In genomic region chr6:43376551-43376981, GRCh38 we compare ENCODE assay signal across 12 cellular contexts. TPM values are rescaled to one million over a fixed set of nuclear protein-coding genes. Genes with fewer than 3 reads are reported as not detected.
DNase-seq lines count a peak whose midpoint lies in the region; ATAC-seq, FAIRE-seq and TF ChIP-seq lines count a peak whose summit lies in the region.
"Had no signal": no experiment of that assay in that cellular context is flagged by ENCODE, and none has a peak within 500 bp of the region (broad histone marks: within the 10 kb centered on the region; RNA-seq: fewer than 3 reads in every experiment).

No MANE protein-coding gene starts in this region.

- H3K9me3 Mint-ChIP-seq in activated naive CD4-positive, alpha-beta T cell treated with anti-CD3 and anti-CD28 coated beads for 36 hours = no peaks in the 10 kb centered on the region
- no peaks in the 10 kb centered on the region for H3K9me3 Mint-ChIP-seq in activated naive CD4-positive, alpha-beta T cell treated with anti-CD3 and anti-CD28 coated beads, Interleukin-2, amount 10 ng/mL, durations not matched to agents 7 days and 5 days
- no peaks in the 10 kb centered on the region for H3K9me3 Mint-ChIP-seq in activated naive CD8-positive, alpha-beta T cell treated with anti-CD3 and anti-CD28 coated beads, Interleukin-2, amount 50 U/mL, for 24 hours
- H3K9me3 Mint-ChIP-seq in stimulated activated naive B cell treated with anti-CD40 and anti-IgM and Interleukin-4, amounts not matched to agents 10 μg/mL and 1 μg/mL and 100 μg/mL, for 72 hours = no peaks in the 10 kb centered on the region

- H3K4me3 Mint-ChIP-seq in activated naive CD4-positive, alpha-beta T cell treated with anti-CD3 and anti-CD28 coated beads for 36 hours = no peak overlapping the region
- H3K4me3 Mint-ChIP-seq in activated naive CD4-positive, alpha-beta T cell treated with anti-CD3 and anti-CD28 coated beads, Interleukin-2, amount 10 ng/mL, durations not matched to agents 7 days and 5 days = no peak overlapping the region
- H3K4me3 Mint-ChIP-seq in activated naive CD8-positive, alpha-beta T cell treated with anti-CD3 and anti-CD28 coated beads, Interleukin-2, amount 50 U/mL, for 24 hours = no peak overlapping the region
- peak overlapping the region in 1 of 2 donors; percentile 4 for H3K4me3 Mint-ChIP-seq in stimulated activated naive B cell treated with anti-CD40 and anti-IgM and Interleukin-4, amounts not matched to agents 10 μg/mL and 1 μg/mL and 100 μg/mL, for 72 hours

- DNase-seq in activated naive CD4-positive, alpha-beta T cell treated with anti-CD3 and anti-CD28 coated beads for 36 hours = peak; percentile 81
- DNase-seq in activated naive CD4-positive, alpha-beta T cell treated with anti-CD3 and anti-CD28 coated beads, Interleukin-2, amount 10 ng/mL, durations not matched to agents 7 days and 5 days = no peak
- peak; percentile 34 for DNase-seq in activated naive CD8-positive, alpha-beta T cell treated with anti-CD3 and anti-CD28 coated beads, Interleukin-2, amount 50 U/mL, for 24 hours
- DNase-seq in stimulated activated naive B cell treated with anti-CD40 and anti-IgM and Interleukin-4, amounts not matched to agents 10 μg/mL and 1 μg/mL and 100 μg/mL, for 72 hours = peak; percentile 51
- DNase-seq in uterus = no peak
- no peak for DNase-seq in ACHN
- DNase-seq in kidney = no peak
- DNase-seq: activated gamma-delta T cell, NCI-H2029 treated with DMSO at 0.1 percent for 48 hours, nucleus accumbens had no signal

- intact Hi-C loops in activated naive CD4-positive, alpha-beta T cell treated with anti-CD3 and anti-CD28 coated beads for 36 hours (cut with micrococcal nuclease) = no loop called here
- intact Hi-C loops in uterus (cut with DNase I; ENCODE audit: low total_unique reads) (no loop called here), kidney (cut with DNase I) (no loop called here)

- in situ Hi-C loops in ACHN (cut with HindIII; ENCODE audit: low pct_ligation_motif_present, low pct_unique_long_range_greater_than_20kb, low sequenced_read_pairs) = no loop called here

- H3K4me1 Mint-ChIP-seq in activated naive CD4-positive, alpha-beta T cell treated with anti-CD3 and anti-CD28 coated beads for 36 hours (ENCODE audit: low read depth) = peaks cover 15% of the 10 kb centered on the region
- H3K4me1 Mint-ChIP-seq in activated naive CD4-positive, alpha-beta T cell treated with anti-CD3 and anti-CD28 coated beads, Interleukin-2, amount 10 ng/mL, durations not matched to agents 7 days and 5 days = peaks cover 17% of the 10 kb centered on the region
- peaks cover 26% of the 10 kb centered on the region for H3K4me1 Mint-ChIP-seq in activated naive CD8-positive, alpha-beta T cell treated with anti-CD3 and anti-CD28 coated beads, Interleukin-2, amount 50 U/mL, for 24 hours
- peaks cover 52 to 87% of the 10 kb centered on the region in 2 donors for H3K4me1 Mint-ChIP-seq in stimulated activated naive B cell treated with anti-CD40 and anti-IgM and Interleukin-4, amounts not matched to agents 10 μg/mL and 1 μg/mL and 100 μg/mL, for 72 hours

- H3K27me3 ChIP-seq in uterus = no peaks in the 10 kb centered on the region

- CTCF ChIA-PET in activated naive CD4-positive, alpha-beta T cell treated with anti-CD3 and anti-CD28 coated beads for 36 hours (lab: Charles Lee) = interaction anchor here (1.5 kb wide), 1 partner anchor 8 kb away, joined by 7 read pairs; no protein-coding TSS in a partner anchor
- CTCF ChIA-PET in activated naive CD4-positive, alpha-beta T cell treated with anti-CD3 and anti-CD28 coated beads, Interleukin-2, amount 10 ng/mL, durations not matched to agents 7 days and 5 days (lab: Charles Lee) = no interaction called here

- no peak overlapping the region for H3K27ac ChIP-seq in uterus
- H3K27ac ChIP-seq in kidney (ENCODE audit: low read depth in 2 of 2, low read length in 2 of 2) = no peak overlapping the region

- H3K4me3 ChIP-seq in uterus = no peak overlapping the region
- no peak overlapping the region for H3K4me3 ChIP-seq in kidney (ENCODE audit: low read length in 2 of 2)

- ATAC-seq in HG02852 (IDR thresholded peaks at IDR 0.05; ENCODE audit: unreplicated experiment) = peak; percentile 65
- peak; percentile 93 for ATAC-seq in activated naive CD8-positive, alpha-beta T cell treated with anti-CD3 and anti-CD28 coated beads, Interleukin-2, amount 50 U/mL, for 24 hours
- ATAC-seq in stimulated activated naive B cell treated with anti-CD40 and anti-IgM and Interleukin-4, amounts not matched to agents 10 μg/mL and 1 μg/mL and 100 μg/mL, for 72 hours (replicated peaks) = peak; percentile 83 to 89
- ATAC-seq: HCT116 had no signal

- peaks cover under 1% of the 10 kb centered on the region for H3K27me3 Mint-ChIP-seq in activated naive CD4-positive, alpha-beta T cell treated with anti-CD3 and anti-CD28 coated beads for 36 hours (ENCODE audit: low read depth)
- H3K27me3 Mint-ChIP-seq in activated naive CD4-positive, alpha-beta T cell treated with anti-CD3 and anti-CD28 coated beads, Interleukin-2, amount 10 ng/mL, durations not matched to agents 7 days and 5 days = peaks cover 55% of the 10 kb centered on the region
- H3K27me3 Mint-ChIP-seq in activated naive CD8-positive, alpha-beta T cell treated with anti-CD3 and anti-CD28 coated beads, Interleukin-2, amount 50 U/mL, for 24 hours = no peaks in the 10 kb centered on the region
- no peaks in the 10 kb centered on the region for H3K27me3 Mint-ChIP-seq in stimulated activated naive B cell treated with anti-CD40 and anti-IgM and Interleukin-4, amounts not matched to agents 10 μg/mL and 1 μg/mL and 100 μg/mL, for 72 hours

- TF ChIP-seq POLR2A in uterus (IDR thresholded peaks at IDR 0.05) = no peak

- no peak for FAIRE-seq in kidney (lab: Jason Lieb, UNC)

- H3K9me3 ChIP-seq in uterus (no peaks in the 10 kb centered on the region), kidney (ENCODE audit: control insufficient read depth in 1 of 2, low read length in 2 of 2) (no peaks in the 10 kb centered on the region)

- no peaks in the 10 kb centered on the region for H3K4me1 ChIP-seq in uterus
- peaks cover 2 to 5% of the 10 kb centered on the region in 2 donors for H3K4me1 ChIP-seq in kidney (ENCODE audit: control insufficient read depth in 1 of 2, insufficient read depth in 1 of 2, low read depth in 1 of 2, low read length in 2 of 2)

- H3K9ac ChIP-seq in kidney (ENCODE audit: low read length in 2 of 2) = no peak overlapping the region

- H3K27ac Mint-ChIP-seq in activated naive CD4-positive, alpha-beta T cell treated with anti-CD3 and anti-CD28 coated beads for 36 hours = no peak overlapping the region
- H3K27ac Mint-ChIP-seq in activated naive CD4-positive, alpha-beta T cell treated with anti-CD3 and anti-CD28 coated beads, Interleukin-2, amount 10 ng/mL, durations not matched to agents 7 days and 5 days = no peak overlapping the region
- peak overlapping the region; percentile 33 for H3K27ac Mint-ChIP-seq in activated naive CD8-positive, alpha-beta T cell treated with anti-CD3 and anti-CD28 coated beads, Interleukin-2, amount 50 U/mL, for 24 hours
- peak overlapping the region; percentile 90 for H3K27ac Mint-ChIP-seq in stimulated activated naive B cell treated with anti-CD40 and anti-IgM and Interleukin-4, amounts not matched to agents 10 μg/mL and 1 μg/mL and 100 μg/mL, for 72 hours

- H3K36me3 ChIP-seq in uterus (no peaks in the 10 kb centered on the region), kidney (ENCODE audit: control insufficient read depth in 1 of 2, insufficient read depth in 2 of 2, low read length in 2 of 2) (no peaks in the 10 kb centered on the region)

- no peaks in the 10 kb centered on the region for H3K36me3 Mint-ChIP-seq in activated naive CD4-positive, alpha-beta T cell treated with anti-CD3 and anti-CD28 coated beads for 36 hours (ENCODE audit: low read depth)
- peaks cover 9% of the 10 kb centered on the region for H3K36me3 Mint-ChIP-seq in activated naive CD4-positive, alpha-beta T cell treated with anti-CD3 and anti-CD28 coated beads, Interleukin-2, amount 10 ng/mL, durations not matched to agents 7 days and 5 days
- H3K36me3 Mint-ChIP-seq in activated naive CD8-positive, alpha-beta T cell treated with anti-CD3 and anti-CD28 coated beads, Interleukin-2, amount 50 U/mL, for 24 hours (ENCODE audit: low read depth) = no peaks in the 10 kb centered on the region
- no peaks in the 10 kb centered on the region for H3K36me3 Mint-ChIP-seq in stimulated activated naive B cell treated with anti-CD40 and anti-IgM and Interleukin-4, amounts not matched to agents 10 μg/mL and 1 μg/mL and 100 μg/mL, for 72 hours

- no peak for TF ChIP-seq CTCF in uterus (IDR thresholded peaks at IDR 0.05)
- TF ChIP-seq CTCF in kidney (IDR thresholded peaks at IDR 0.05; ENCODE audit: borderline replicate concordance, extremely low read depth, insufficient read depth) = no peak

RNA-seq across cellular contexts. Expression of gene ZNF318, which starts 7.1 kb away (rescaled TPM):
- 1 to 10 TPM; 9.3 to 9.9 TPM for total RNA-seq in activated naive CD4-positive, alpha-beta T cell treated with anti-CD3 and anti-CD28 coated beads for 36 hours
- 10 to 100 TPM in 3 of 4 donors, 1 to 10 TPM in 1; 3.8 to 38.0 (median 24.0) TPM for total RNA-seq in uterus
- 13.9 TPM for total RNA-seq in kidney
- polyA plus RNA-seq in kidney (ENCODE audit: insufficient read depth, low read depth, low replicate concordance) = 5.5 TPM

RNA-seq across cellular contexts. Expression of gene ABCC10, which starts 50.8 kb away (rescaled TPM):
- total RNA-seq in activated naive CD4-positive, alpha-beta T cell treated with anti-CD3 and anti-CD28 coated beads for 36 hours = 10 to 100 TPM; 22.7 to 26.6 TPM
- total RNA-seq in uterus (10 to 100 TPM in 2 of 4 donors, 1 to 10 TPM in 1, under 1 TPM in 1; 0.59 to 35.5 (median 10.7) TPM), kidney (30.2 TPM)
- 12.0 TPM for polyA plus RNA-seq in kidney (ENCODE audit: insufficient read depth, low read depth, low replicate concordance)

Comparison
In these comparisons a context has a peak if more than half of its experiments do, and no peak if none do; other contexts are left out.
1. DNase-seq: peak in activated naive CD4-positive, alpha-beta T cell treated with anti-CD3 and anti-CD28 coated beads for 36 hours (single experiment), activated naive CD8-positive, alpha-beta T cell treated with anti-CD3 and anti-CD28 coated beads, Interleukin-2, amount 50 U/mL, for 24 hours (single experiment) and stimulated activated naive B cell treated with anti-CD40 and anti-IgM and Interleukin-4, amounts not matched to agents 10 μg/mL and 1 μg/mL and 100 μg/mL, for 72 hours (single experiment); none in activated naive CD4-positive, alpha-beta T cell treated with anti-CD3 and anti-CD28 coated beads, Interleukin-2, amount 10 ng/mL, durations not matched to agents 7 days and 5 days (single experiment), uterus (0 of 2), ACHN (single experiment) and kidney (single experiment).
2. H3K27ac Mint-ChIP-seq: peak in activated naive CD8-positive, alpha-beta T cell treated with anti-CD3 and anti-CD28 coated beads, Interleukin-2, amount 50 U/mL, for 24 hours (single experiment) and stimulated activated naive B cell treated with anti-CD40 and anti-IgM and Interleukin-4, amounts not matched to agents 10 μg/mL and 1 μg/mL and 100 μg/mL, for 72 hours (single experiment); none in activated naive CD4-positive, alpha-beta T cell treated with anti-CD3 and anti-CD28 coated beads for 36 hours (single experiment) and activated naive CD4-positive, alpha-beta T cell treated with anti-CD3 and anti-CD28 coated beads, Interleukin-2, amount 10 ng/mL, durations not matched to agents 7 days and 5 days (single experiment).
3. Peak in every context shown above with its lines, with median percentiles within 50 percentile points of each other: ATAC-seq.